ENCODE assay signal across 32 cellular contexts in genomic region chr19:15684828-15685227, GRCh38. TPM values are rescaled to one million over a fixed set of nuclear protein-coding genes. Genes with fewer than 3 reads are reported as not detected.
DNase-seq lines count a peak whose midpoint lies in the region; ATAC-seq, FAIRE-seq and TF ChIP-seq lines count a peak whose summit lies in the region.
"Had no signal": no experiment of that assay in that cellular context is flagged by ENCODE, and none has a peak within 500 bp of the region (broad histone marks: within the 10 kb centered on the region; RNA-seq: fewer than 3 reads in every experiment).

No MANE protein-coding gene starts in this region.

- no peak for TF ChIP-seq EP300 in SK-N-SH (IDR thresholded peaks at IDR 0.05; ENCODE audit: borderline replicate concordance in 1 of 2, low read depth in 1 of 2, low read length in 1 of 2)
- TF ChIP-seq EP300 in K562 (IDR thresholded peaks at IDR 0.05; ENCODE audit: low read length) = no peak

- WGBS in SK-N-SH (ENCODE audit: low lambda C conversion rate) = 10% methylated on average over 5 of the region's 9 CpGs
- WGBS in K562 (ENCODE audit: insufficient coverage, low coverage, missing lambda C conversion rate) = 0% methylated on average over 9 of the region's 9 CpGs

- H3K9ac ChIP-seq in SK-N-SH = no peak overlapping the region
- H3K9ac ChIP-seq in PC-3 (ENCODE audit: low read length) = no peak overlapping the region
- no peak overlapping the region for H3K9ac ChIP-seq in K562 (ENCODE audit: insufficient read depth in 1 of 2, low read depth in 2 of 2, low read length in 2 of 2)
- H3K9ac ChIP-seq in neural progenitor cell = no peak overlapping the region

- no peak overlapping the region for H3K27ac Mint-ChIP-seq in neural progenitor cell
- H3K27ac Mint-ChIP-seq: activated T-cell treated with anti-CD3 and anti-CD28 coated beads, Interleukin-2, amount 50 U/mL, for 24 hours; natural killer cell had no signal

- no peak overlapping the region for H3K4me3 ChIP-seq in SK-N-SH (ENCODE audit: low read depth in 2 of 2, low read length in 1 of 2)
- H3K4me3 ChIP-seq in PC-3 (ENCODE audit: low read length) = no peak overlapping the region
- H3K4me3 ChIP-seq in K562 = no peak overlapping the region
- no peak overlapping the region for H3K4me3 ChIP-seq in neural progenitor cell
- H3K4me3 ChIP-seq: breast epithelium, lower lobe of right lung, pancreas, smooth muscle cell, stomach, tibial nerve had no signal

- POLR2A ChIA-PET in SK-N-SH (lab: Yijun Ruan, JAX) (no interaction called here), PC-3 (lab: Charles Lee; ENCODE audit: unreplicated experiment) (no interaction called here), K562 (lab: Yijun Ruan, JAX) (interaction anchor here (0.7 kb wide), 1 partner anchor 339 kb away, joined by 4 read pairs; no protein-coding TSS in a partner anchor), HEK293T (lab: Yijun Ruan, JAX) (no interaction called here)

- no peaks in the 10 kb centered on the region for H3K27me3 ChIP-seq in SK-N-SH (ENCODE audit: insufficient read depth)
- peaks cover 3% of the 10 kb centered on the region for H3K27me3 ChIP-seq in PC-3 (ENCODE audit: low read length)
- no peaks in the 10 kb centered on the region; a peak in 1 of 5 replicates for H3K27me3 ChIP-seq in K562 (ENCODE audit: control insufficient read depth in 2 of 2, insufficient read depth in 2 of 2, low read length in 2 of 2)
- no peaks in the 10 kb centered on the region for H3K27me3 ChIP-seq in neural progenitor cell
- H3K27me3 ChIP-seq: breast epithelium, pancreas, tibial nerve had no signal

- H3K36me3 ChIP-seq in SK-N-SH (replicated peaks in 1 of 2; ENCODE audit: control insufficient read depth in 1 of 2, insufficient read depth in 2 of 2, low read length in 1 of 2) (no peaks in the 10 kb centered on the region), PC-3 (ENCODE audit: low read depth, low read length) (no peaks in the 10 kb centered on the region), K562 (ENCODE audit: control insufficient read depth, insufficient read depth, low read length) (no peaks in the 10 kb centered on the region), neural progenitor cell (no peaks in the 10 kb centered on the region)
- H3K36me3 ChIP-seq: breast epithelium, pancreas had no signal

- H3F3A ChIP-seq in SK-N-SH (replicated peaks; ENCODE audit: insufficient read depth) = no peaks in the 10 kb centered on the region
- no peaks in the 10 kb centered on the region for H3F3A ChIP-seq in PC-3 (ENCODE audit: low read length, unreplicated experiment)
- no peaks in the 10 kb centered on the region for H3F3A ChIP-seq in neural progenitor cell (ENCODE audit: low read depth)

- in situ Hi-C loops in Caki2 (cut with HindIII; ENCODE audit: low pct_unique_long_range_greater_than_20kb, low sequenced_read_pairs) (no loop called here), K562 (cut with MboI) (loop anchor here (10.0 kb wide), 1 partner anchor 710 kb away; the partner anchor contains the start of gene SLC1A6)

- no peak overlapping the region for H3K27ac ChIP-seq in SK-N-SH (ENCODE audit: low read depth in 2 of 2, low read length in 1 of 2)
- no peak overlapping the region for H3K27ac ChIP-seq in PC-3 (ENCODE audit: low read length)
- no peak overlapping the region for H3K27ac ChIP-seq in K562 (ENCODE audit: extremely low read depth, low read depth, low read length)
- no peak overlapping the region for H3K27ac ChIP-seq in neural progenitor cell
- H3K27ac ChIP-seq: 22Rv1, breast epithelium, lower lobe of right lung, pancreas, stomach, tibial nerve had no signal

- H2AFZ ChIP-seq in SK-N-SH (ENCODE audit: low read depth) (no peak overlapping the region), PC-3 (ENCODE audit: low read length) (no peak overlapping the region), K562 (ENCODE audit: low read depth, low read length) (no peak overlapping the region), neural progenitor cell (replicated peaks) (no peak overlapping the region)

- H4K20me1 ChIP-seq in SK-N-SH (ENCODE audit: insufficient read depth) (no peaks in the 10 kb centered on the region), PC-3 (ENCODE audit: low read length) (no peaks in the 10 kb centered on the region), K562 (replicated peaks; ENCODE audit: control insufficient read depth, insufficient read depth, low read length) (no peaks in the 10 kb centered on the region; the same call in 1 of the 2 replicates), neural progenitor cell (ENCODE audit: low read depth) (no peaks in the 10 kb centered on the region)

- FAIRE-seq in K562 (lab: Jason Lieb, UNC) = no peak
- FAIRE-seq in HTR-8/SVneo (lab: Jason Lieb, UNC) = no peak
- FAIRE-seq: H54, islet of Langerhans, pancreas had no signal

- H3K9me1 ChIP-seq in K562 (ENCODE audit: control insufficient read depth, insufficient read depth, low read length) = no peaks in the 10 kb centered on the region

- no peaks in the 10 kb centered on the region for H3K79me2 ChIP-seq in SK-N-SH (ENCODE audit: insufficient read depth)
- no peaks in the 10 kb centered on the region for H3K79me2 ChIP-seq in PC-3 (ENCODE audit: low read length)
- H3K79me2 ChIP-seq in K562 (ENCODE audit: control insufficient read depth, insufficient read depth, low read length) = no peaks in the 10 kb centered on the region
- H3K79me2 ChIP-seq in neural progenitor cell (ENCODE audit: low read depth) = no peaks in the 10 kb centered on the region

- BruUV-seq in PC-3 (replicated peaks; lab: Mats Ljungman, UMichigan) (no TSS peak), K562 (replicated peaks; lab: Mats Ljungman, UMichigan) (no TSS peak)

- no peak overlapping the region for H3K4me3 Mint-ChIP-seq in neural progenitor cell
- H3K4me3 Mint-ChIP-seq: activated T-cell treated with anti-CD3 and anti-CD28 coated beads, Interleukin-2, amount 50 U/mL, for 24 hours; natural killer cell had no signal

- ATAC-seq in SK-N-SH treated with all-trans-retinoic acid at 6 μM for 48 hours (no peak), PC-3 (no peak), K562 (peak; percentile 65; the same call in 2 of the 3 replicates)
- ATAC-seq: lower lobe of right lung, natural killer cell, pancreas, Right ventricle myocardium inferior had no signal

- TF ChIP-seq POLR2A in K562 (conservative IDR thresholded peaks at IDR 0.05) = no peak

- H3K4me2 ChIP-seq in SK-N-SH (no peak overlapping the region), PC-3 (ENCODE audit: low read length) (no peak overlapping the region), K562 (ENCODE audit: insufficient read depth, low read length) (no peak overlapping the region), neural progenitor cell (no peak overlapping the region)
- H3K4me2 ChIP-seq: smooth muscle cell had no signal

- H3K9me2 ChIP-seq in SK-N-SH = no peaks in the 10 kb centered on the region
- no peaks in the 10 kb centered on the region for H3K9me2 ChIP-seq in PC-3 (replicated peaks; ENCODE audit: low read length)

- no peak for DNase-seq in SK-N-SH
- peak; percentile 48 for DNase-seq in Caki2 (ENCODE audit: low read depth)
- peak; percentile 21 for DNase-seq in PC-3
- peak; percentile 23 to 50 (median 34) for DNase-seq in K562 (ENCODE audit: extremely low read depth in 1 of 4, low spot score in 3 of 4)
- DNase-seq in neural progenitor cell (ENCODE audit: low spot score) = no peak
- DNase-seq in HTR-8/SVneo (ENCODE audit: insufficient read length, low spot score) = no peak
- DNase-seq in HEK293T (ENCODE audit: extremely low spot score) = no peak
- DNase-seq: activated gamma-delta T cell; activated T-cell treated with anti-CD3 and anti-CD28 coated beads, Interleukin-2, amount 50 U/mL, for 24 hours; amygdala; lower lobe of right lung; MM.1S; natural killer cell; NCI-H1417 treated with DMSO at 0.1 percent for 48 hours; NCI-H2107; NCI-H446; NCI-H82; pancreas; retina; stimulated activated CD4-positive, alpha-beta T cell treated with anti-CD3 and anti-CD28 coated beads, Interleukin-1b, Interleukin-23, amount 100 ng/mL, for 48 hours; stomach had no signal

- H3K9me3 ChIP-seq in SK-N-SH (no peaks in the 10 kb centered on the region), PC-3 (ENCODE audit: low read length) (peaks cover 8% of the 10 kb centered on the region; the same call in 1 of the 2 replicates), K562 (replicated peaks; ENCODE audit: control insufficient read depth, insufficient read depth, low read depth, low read length) (no peaks in the 10 kb centered on the region), neural progenitor cell (ENCODE audit: low read depth) (peaks cover 4% of the 10 kb centered on the region)
- H3K9me3 ChIP-seq: pancreas had no signal

- CTCF ChIA-PET in SK-N-SH (lab: Yijun Ruan, JAX) = no interaction called here
- CTCF ChIA-PET in PC-3 (lab: Charles Lee) = no interaction called here
- CTCF ChIA-PET in K562 (lab: Yijun Ruan, JAX; ENCODE audit: low intra/inter-chr PET ratio) = no interaction called here
- CTCF ChIA-PET in HEK293T (lab: Yijun Ruan, JAX) = no interaction called here

- intact Hi-C loops in PC-3 (cut with micrococcal nuclease) (no loop called here), K562 (cut with micrococcal nuclease) (no loop called here)

- peaks cover 2% of the 10 kb centered on the region for H3K27me3 Mint-ChIP-seq in neural progenitor cell (ENCODE audit: insufficient read depth, low read depth)

- TF ChIP-seq CTCF in SK-N-SH (IDR thresholded peaks at IDR 0.05) = no peak
- TF ChIP-seq CTCF in PC-3 (conservative IDR thresholded peaks at IDR 0.05; ENCODE audit: low read depth, low read length) = no peak
- no peak for TF ChIP-seq CTCF in K562 (IDR thresholded peaks at IDR 0.05 in 2 of 3, conservative IDR thresholded peaks at IDR 0.05 in 1 of 3; ENCODE audit: insufficient read depth in 2 of 3, low read depth in 1 of 3, low read length in 3 of 3)
- no peak for TF ChIP-seq CTCF in neural progenitor cell (IDR thresholded peaks at IDR 0.05)

- TF ChIP-seq RAD21 in SK-N-SH (IDR thresholded peaks at IDR 0.05; ENCODE audit: low read length) (no peak), K562 (CRISPR knock-in tag; conservative IDR thresholded peaks at IDR 0.05 in 1 of 2, IDR thresholded peaks at IDR 0.05 in 1 of 2) (no peak)

- no peaks in the 10 kb centered on the region for H3K4me1 Mint-ChIP-seq in neural progenitor cell
- H3K4me1 Mint-ChIP-seq: natural killer cell had no signal

- peaks cover 27% of the 10 kb centered on the region for H3K9me3 Mint-ChIP-seq in neural progenitor cell

- no peaks in the 10 kb centered on the region for H3K36me3 Mint-ChIP-seq in neural progenitor cell

- no peaks in the 10 kb centered on the region for H3K4me1 ChIP-seq in SK-N-SH (ENCODE audit: control insufficient read depth in 1 of 2, insufficient read depth in 2 of 2, low read depth in 1 of 2, low read length in 1 of 2)
- no peaks in the 10 kb centered on the region for H3K4me1 ChIP-seq in PC-3 (ENCODE audit: insufficient read depth, low read length)
- H3K4me1 ChIP-seq in K562 (replicated peaks in 1 of 2; ENCODE audit: control insufficient read depth in 2 of 2, insufficient read depth in 2 of 2, low read length in 2 of 2) = no peaks in the 10 kb centered on the region
- H3K4me1 ChIP-seq in neural progenitor cell = no peaks in the 10 kb centered on the region
- H3K4me1 ChIP-seq: breast epithelium, lower lobe of right lung, pancreas, stomach, tibial nerve had no signal

RNA-seq across cellular contexts. Expression of gene CYP4F12, which starts 11.9 kb away (rescaled TPM):
- 0.03 TPM in 1 of 2 replicates, not detected in the other for polyA plus RNA-seq in SK-N-SH (2012; rRNA removed)
- polyA plus RNA-seq in SK-N-SH (2012; cell fraction: cytosol; rRNA removed) = 0.01 TPM in 1 of 2 replicates, not detected in the other
- polyA plus RNA-seq in SK-N-SH (2012; cell fraction: nucleus; rRNA removed) = 0.14 and 0.26 TPM in 2 replicates
- 2.6 and 5.2 TPM in 2 replicates for total RNA-seq in Caki2 (2014; rRNA removed; shearing (Covaris generic); ENCODE audit: low replicate concordance)
- total RNA-seq in PC-3 (2014; rRNA removed) = not detected in 2 replicates
- not detected in 2 replicates for total RNA-seq in K562 (2011; cell fraction: chromatin; rRNA removed; ENCODE audit: low replicate concordance)
- total RNA-seq in K562 (2011; cell fraction: nucleolus; rRNA removed) = not detected in 2 replicates
- not detected in 2 replicates for total RNA-seq in K562 (2011; cell fraction: nucleoplasm; rRNA removed)
- not detected in 2 replicates for total RNA-seq in K562 (2014; rRNA removed)
- not detected in 2 replicates for total RNA-seq in K562 (2014; rRNA removed; fragmentation: Illumina TruSeq; extraction: Trizol)
- total RNA-seq in K562 (2015; rRNA removed; fragmentation: Illumina TruSeq; extraction: Trizol) = not detected in 2 replicates
- not detected in 2 replicates for total RNA-seq in K562 (2021)
- not detected in 2 replicates for polyA plus RNA-seq in K562 (2011; rRNA removed)
- polyA plus RNA-seq in K562 (2011; cell fraction: cytosol; rRNA removed) = not detected in 2 replicates
- not detected in 2 replicates for polyA plus RNA-seq in K562 (2011; cell fraction: nucleus; rRNA removed)
- 0.06 TPM in 1 of 2 replicates, not detected in the other for polyA plus RNA-seq in K562 (2012)
- not detected in 2 replicates for polyA plus RNA-seq in K562 (2014; fragmentation: Illumina TruSeq; extraction: Trizol)
- polyA plus RNA-seq in K562 (2014; fragmentation: Nextera tagmentation; extraction: Ambion mirVana) = not detected
- polyA plus RNA-seq in K562 (2014; rRNA removed) = not detected in 2 replicates
- not detected in 2 replicates for polyA minus RNA-seq in K562 (2011; rRNA and poly(A)+ RNA removed)
- not detected in 2 replicates for polyA minus RNA-seq in K562 (2011; cell fraction: cytosol; rRNA and poly(A)+ RNA removed)
- not detected in 2 replicates for polyA minus RNA-seq in K562 (2011; cell fraction: nucleus; rRNA and poly(A)+ RNA removed)
- total RNA-seq in neural progenitor cell (ENCODE audit: low replicate concordance) = not detected in 2 replicates
- total RNA-seq: glomerular endothelial cell, smooth muscle cell had no signal
- polyA plus RNA-seq: smooth muscle cell had no signal

RNA-seq across cellular contexts. Expression of gene OR10H2, which starts 43.0 kb away (rescaled TPM):
- polyA plus RNA-seq in SK-N-SH (2012; rRNA removed) (not detected in 2 replicates), K562 (2011; rRNA removed) (not detected in 2 replicates), K562 (2014; fragmentation: Illumina TruSeq; extraction: Trizol) (not detected in 2 replicates), K562 (2014; fragmentation: Nextera tagmentation; extraction: Ambion mirVana) (not detected), K562 (2014; rRNA removed) (not detected in 2 replicates)
- polyA plus RNA-seq in SK-N-SH (2012; cell fraction: cytosol; rRNA removed) = not detected in 2 replicates
- not detected in 2 replicates for polyA plus RNA-seq in SK-N-SH (2012; cell fraction: nucleus; rRNA removed)
- total RNA-seq in Caki2 (2014; rRNA removed; shearing (Covaris generic); ENCODE audit: low replicate concordance) = not detected in 2 replicates
- total RNA-seq in PC-3 (2014; rRNA removed) (not detected in 2 replicates), K562 (2014; rRNA removed) (not detected in 2 replicates), K562 (2014; rRNA removed; fragmentation: Illumina TruSeq; extraction: Trizol) (not detected in 2 replicates), K562 (2015; rRNA removed; fragmentation: Illumina TruSeq; extraction: Trizol) (not detected in 2 replicates), K562 (2021) (not detected in 2 replicates), neural progenitor cell (ENCODE audit: low replicate concordance) (not detected in 2 replicates)
- not detected in 2 replicates for total RNA-seq in K562 (2011; cell fraction: chromatin; rRNA removed; ENCODE audit: low replicate concordance)
- total RNA-seq in K562 (2011; cell fraction: nucleolus; rRNA removed) = not detected in 2 replicates
- not detected in 2 replicates for total RNA-seq in K562 (2011; cell fraction: nucleoplasm; rRNA removed)
- not detected in 2 replicates for polyA plus RNA-seq in K562 (2011; cell fraction: cytosol; rRNA removed)
- not detected in 2 replicates for polyA plus RNA-seq in K562 (2011; cell fraction: nucleus; rRNA removed)
- polyA plus RNA-seq in K562 (2012) = not detected in 2 replicates
- not detected in 2 replicates for polyA minus RNA-seq in K562 (2011; rRNA and poly(A)+ RNA removed)
- polyA minus RNA-seq in K562 (2011; cell fraction: cytosol; rRNA and poly(A)+ RNA removed) = not detected in 2 replicates
- polyA minus RNA-seq in K562 (2011; cell fraction: nucleus; rRNA and poly(A)+ RNA removed) = not detected in 2 replicates
- total RNA-seq: activated CD8-positive, alpha-beta memory T cell treated with anti-CD3 and anti-CD28 coated beads for 36 hours; breast epithelium; glomerular endothelial cell; lower lobe of right lung; mononuclear cell; natural killer cell; pancreas; Right ventricle myocardium inferior; smooth muscle cell; stomach; tibial nerve had no signal
- polyA plus RNA-seq: pancreas, smooth muscle cell, stomach had no signal

RNA-seq across cellular contexts. Expression of gene CYP4F3, which starts 44.1 kb away (rescaled TPM):
- polyA plus RNA-seq in SK-N-SH (2012; rRNA removed) = 0.03 and 0.08 TPM in 2 replicates
- polyA plus RNA-seq in SK-N-SH (2012; cell fraction: cytosol; rRNA removed) = 0.01 and 0.03 TPM in 2 replicates
- 0.17 and 0.20 TPM in 2 replicates for polyA plus RNA-seq in SK-N-SH (2012; cell fraction: nucleus; rRNA removed)
- 38.1 and 38.5 TPM in 2 replicates for total RNA-seq in Caki2 (2014; rRNA removed; shearing (Covaris generic); ENCODE audit: low replicate concordance)
- not detected in 2 replicates for total RNA-seq in PC-3 (2014; rRNA removed)
- not detected in 2 replicates for total RNA-seq in K562 (2011; cell fraction: chromatin; rRNA removed; ENCODE audit: low replicate concordance)
- total RNA-seq in K562 (2011; cell fraction: nucleolus; rRNA removed) = not detected in 2 replicates
- total RNA-seq in K562 (2011; cell fraction: nucleoplasm; rRNA removed) = not detected in 2 replicates
- not detected in 2 replicates for total RNA-seq in K562 (2014; rRNA removed)
- total RNA-seq in K562 (2014; rRNA removed; fragmentation: Illumina TruSeq; extraction: Trizol) = not detected in 2 replicates
- 0.15 and 0.40 TPM in 2 replicates for total RNA-seq in K562 (2015; rRNA removed; fragmentation: Illumina TruSeq; extraction: Trizol)
- 0.16 TPM in 1 of 2 replicates, not detected in the other for total RNA-seq in K562 (2021)
- polyA plus RNA-seq in K562 (2011; rRNA removed) = 0.19 TPM in 1 of 2 replicates, not detected in the other
- 0.03 TPM in 1 of 2 replicates, not detected in the other for polyA plus RNA-seq in K562 (2011; cell fraction: cytosol; rRNA removed)
- 0.06 and 0.07 TPM in 2 replicates for polyA plus RNA-seq in K562 (2011; cell fraction: nucleus; rRNA removed)
- 0.04 and 0.10 TPM in 2 replicates for polyA plus RNA-seq in K562 (2012)
- polyA plus RNA-seq in K562 (2014; fragmentation: Illumina TruSeq; extraction: Trizol) = not detected in 2 replicates
- under 1 TPM in 1 of 2 experiments, not detected in 1; 0.01 TPM for polyA plus RNA-seq in K562 (2014; fragmentation: Nextera tagmentation; extraction: Ambion mirVana)
- not detected in 2 replicates for polyA plus RNA-seq in K562 (2014; rRNA removed)
- not detected in 2 replicates for polyA minus RNA-seq in K562 (2011; rRNA and poly(A)+ RNA removed)
- not detected in 2 replicates for polyA minus RNA-seq in K562 (2011; cell fraction: cytosol; rRNA and poly(A)+ RNA removed)
- polyA minus RNA-seq in K562 (2011; cell fraction: nucleus; rRNA and poly(A)+ RNA removed) = 0.13 TPM in 1 of 2 replicates, not detected in the other
- total RNA-seq in neural progenitor cell (ENCODE audit: low replicate concordance) = not detected in 2 replicates
- total RNA-seq: glomerular endothelial cell, Right ventricle myocardium inferior, smooth muscle cell had no signal
- polyA plus RNA-seq: smooth muscle cell had no signal

RNA-seq across cellular contexts. Expression of gene OR10H3, which starts 53.0 kb away (rescaled TPM):
- not detected in 2 replicates for polyA plus RNA-seq in SK-N-SH (2012; rRNA removed)
- not detected in 2 replicates for polyA plus RNA-seq in SK-N-SH (2012; cell fraction: cytosol; rRNA removed)
- not detected in 2 replicates for polyA plus RNA-seq in SK-N-SH (2012; cell fraction: nucleus; rRNA removed)
- not detected in 2 replicates for total RNA-seq in Caki2 (2014; rRNA removed; shearing (Covaris generic); ENCODE audit: low replicate concordance)
- total RNA-seq in PC-3 (2014; rRNA removed) = not detected in 2 replicates
- not detected in 2 replicates for total RNA-seq in K562 (2011; cell fraction: chromatin; rRNA removed; ENCODE audit: low replicate concordance)
- total RNA-seq in K562 (2011; cell fraction: nucleolus; rRNA removed) = not detected in 2 replicates
- total RNA-seq in K562 (2011; cell fraction: nucleoplasm; rRNA removed) = not detected in 2 replicates
- total RNA-seq in K562 (2014; rRNA removed) = not detected in 2 replicates
- not detected in 2 replicates for total RNA-seq in K562 (2014; rRNA removed; fragmentation: Illumina TruSeq; extraction: Trizol)
- not detected in 2 replicates for total RNA-seq in K562 (2015; rRNA removed; fragmentation: Illumina TruSeq; extraction: Trizol)
- not detected in 2 replicates for total RNA-seq in K562 (2021)
- not detected in 2 replicates for polyA plus RNA-seq in K562 (2011; rRNA removed)
- polyA plus RNA-seq in K562 (2011; cell fraction: cytosol; rRNA removed) = not detected in 2 replicates
- not detected in 2 replicates for polyA plus RNA-seq in K562 (2011; cell fraction: nucleus; rRNA removed)
- polyA plus RNA-seq in K562 (2012) = not detected in 2 replicates
- polyA plus RNA-seq in K562 (2014; fragmentation: Illumina TruSeq; extraction: Trizol) = not detected in 2 replicates
- not detected for polyA plus RNA-seq in K562 (2014; fragmentation: Nextera tagmentation; extraction: Ambion mirVana)
- polyA plus RNA-seq in K562 (2014; rRNA removed) = not detected in 2 replicates
- polyA minus RNA-seq in K562 (2011; rRNA and poly(A)+ RNA removed) = not detected in 2 replicates
- not detected in 2 replicates for polyA minus RNA-seq in K562 (2011; cell fraction: cytosol; rRNA and poly(A)+ RNA removed)
- not detected in 2 replicates for polyA minus RNA-seq in K562 (2011; cell fraction: nucleus; rRNA and poly(A)+ RNA removed)
- not detected in 2 replicates for total RNA-seq in neural progenitor cell (ENCODE audit: low replicate concordance)
- total RNA-seq: activated CD8-positive, alpha-beta memory T cell treated with anti-CD3 and anti-CD28 coated beads for 36 hours; breast epithelium; glomerular endothelial cell; lower lobe of right lung; mononuclear cell; natural killer cell; pancreas; Right ventricle myocardium inferior; smooth muscle cell; stomach; tibial nerve had no signal
- polyA plus RNA-seq: pancreas, smooth muscle cell, stomach had no signal

Comparison
In these comparisons a context has a peak if more than half of its experiments do, and no peak if none do; other contexts are left out.
1. DNase-seq: peak in Caki2 (single experiment), PC-3 (single experiment) and K562 (4 of 4); none in SK-N-SH (single experiment), neural progenitor cell (single experiment), HTR-8/SVneo (single experiment) and HEK293T (single experiment).
2. RNA of gene CYP4F3, which starts 44.1 kb away (total RNA-seq): 38.1 to 38.5 TPM in Caki2; 0.15 to 0.40 TPM in K562, not detected in PC-3 and not detected in neural progenitor cell; every median in the first group is over 10 times any median in the second.
3. Of the 27 proteins assayed by ChIP-seq in both K562 and SK-N-SH: peak only in K562: none; only in SK-N-SH: none; in both: REST; in neither: 25; mixed calls (peak in some experiments, not most) for 1.